ENCODE assay signal across 8 cellular contexts in the genomic region with DNA sequence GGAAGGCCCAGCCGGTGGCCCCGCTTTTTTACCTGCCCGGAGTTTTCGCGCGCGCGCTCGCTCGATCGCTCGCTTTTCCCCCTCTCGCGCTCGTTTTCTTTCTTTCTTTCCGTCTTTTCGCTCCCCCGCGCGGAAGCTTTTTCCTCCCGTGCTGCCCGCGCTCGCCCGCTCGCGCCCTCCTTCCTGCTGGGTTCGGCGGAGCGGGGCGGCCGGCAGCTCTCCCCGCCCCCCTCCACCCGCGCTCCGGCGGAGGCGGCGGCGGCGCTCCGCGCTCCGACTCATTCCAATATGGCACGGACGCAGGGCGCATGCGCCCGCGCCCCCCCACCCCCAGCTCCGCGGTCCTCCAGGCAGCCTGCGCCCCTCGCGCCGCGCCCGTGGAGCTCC. TPM values are rescaled to one million over a fixed set of nuclear protein-coding genes. Genes with fewer than 3 reads are reported as not detected.
A peak's percentile ranks its signal among the peaks of the same experiment; 100 is the strongest.
DNase-seq lines count a peak whose midpoint lies in the region; ATAC-seq lines count a peak whose summit lies in the region.

A gene with protein sequence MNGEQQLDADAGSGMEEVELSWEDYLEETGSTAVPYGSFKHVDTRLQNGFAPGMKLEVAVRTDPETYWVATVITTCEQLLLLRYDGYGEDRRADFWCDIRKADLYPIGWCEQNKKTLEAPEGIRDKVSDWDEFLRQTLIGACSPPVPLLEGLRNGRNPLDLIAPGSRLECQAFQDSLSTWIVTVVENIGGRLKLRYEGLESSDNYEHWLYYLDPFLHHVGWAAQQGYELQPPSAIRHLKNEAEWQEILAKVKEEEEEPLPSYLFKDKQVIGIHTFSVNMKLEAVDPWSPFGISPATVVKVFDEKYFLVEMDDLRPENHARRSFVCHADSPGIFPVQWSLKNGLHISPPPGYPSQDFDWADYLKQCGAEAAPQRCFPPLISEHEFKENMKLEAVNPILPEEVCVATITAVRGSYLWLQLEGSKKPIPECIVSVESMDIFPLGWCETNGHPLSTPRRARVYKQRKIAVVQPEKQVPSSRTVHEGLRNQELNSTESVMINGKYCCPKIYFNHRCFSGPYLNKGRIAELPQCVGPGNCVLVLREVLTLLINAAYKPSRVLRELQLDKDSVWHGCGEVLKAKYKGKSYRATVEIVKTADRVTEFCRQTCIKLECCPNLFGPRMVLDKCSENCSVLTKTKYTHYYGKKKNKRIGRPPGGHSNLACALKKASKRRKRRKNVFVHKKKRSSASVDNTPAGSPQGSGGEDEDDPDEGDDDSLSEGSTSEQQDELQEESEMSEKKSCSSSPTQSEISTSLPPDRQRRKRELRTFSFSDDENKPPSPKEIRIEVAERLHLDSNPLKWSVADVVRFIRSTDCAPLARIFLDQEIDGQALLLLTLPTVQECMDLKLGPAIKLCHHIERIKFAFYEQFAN (minus strand): TSS at position 290 of the 387 bp plus-strand sequence. CDS start 76,945 bp downstream, outside the sequence.

- H3K27ac ChIP-seq in effector memory CD4-positive, alpha-beta T cell (ENCODE audit: insufficient read depth, low read length, poor library complexity, severe bottlenecking) = peak within 1 kb of the TSS; percentile 90

- no peaks in the 10 kb centered on the region for H3K9me3 Mint-ChIP-seq in activated CD4-positive, alpha-beta memory T cell treated with anti-CD3 and anti-CD28 coated beads, Interleukin-2, amount 10 ng/mL, durations not matched to agents 7 days and 5 days
- no peaks in the 10 kb centered on the region for H3K9me3 Mint-ChIP-seq in memory B cell

- peak within 1 kb of the TSS; percentile 98 for H3K27ac Mint-ChIP-seq in activated CD4-positive, alpha-beta memory T cell treated with anti-CD3 and anti-CD28 coated beads, Interleukin-2, amount 10 ng/mL, durations not matched to agents 7 days and 5 days
- peak within 1 kb of the TSS; percentile 93 for H3K27ac Mint-ChIP-seq in memory B cell

- peak within 1 kb of the TSS; percentile 83 for H3K4me3 ChIP-seq in effector memory CD4-positive, alpha-beta T cell (ENCODE audit: insufficient read depth, low read depth, low read length, poor library complexity, severe bottlenecking)

- H3K4me1 Mint-ChIP-seq in activated CD4-positive, alpha-beta memory T cell treated with anti-CD3 and anti-CD28 coated beads, Interleukin-2, amount 10 ng/mL, durations not matched to agents 7 days and 5 days = peaks cover 38% of the 10 kb centered on the region
- peaks cover 31% of the 10 kb centered on the region for H3K4me1 Mint-ChIP-seq in memory B cell

- peaks cover 9% of the 10 kb centered on the region for H3K27me3 Mint-ChIP-seq in activated CD4-positive, alpha-beta memory T cell treated with anti-CD3 and anti-CD28 coated beads, Interleukin-2, amount 10 ng/mL, durations not matched to agents 7 days and 5 days
- H3K27me3 Mint-ChIP-seq in memory B cell = no peaks in the 10 kb centered on the region

- H3K9me3 ChIP-seq in effector memory CD4-positive, alpha-beta T cell (ENCODE audit: control insufficient read depth, low read length) = no peaks in the 10 kb centered on the region

- H3K27me3 ChIP-seq in effector memory CD4-positive, alpha-beta T cell (replicated peaks; ENCODE audit: control insufficient read depth, insufficient read depth, low read length, poor library complexity, severe bottlenecking) = no peaks in the 10 kb centered on the region

- CTCF ChIA-PET in activated CD4-positive, alpha-beta memory T cell treated with anti-CD3 and anti-CD28 coated beads, Interleukin-2, amount 10 ng/mL, durations not matched to agents 7 days and 5 days (lab: Charles Lee) = interaction anchor here (0.8 to 3.8 kb wide), 5 partner anchors 28 to 153 kb away, joined by 3 to 14 read pairs (median 3); no protein-coding TSS in a partner anchor

- peaks cover 6% of the 10 kb centered on the region for H3K36me3 Mint-ChIP-seq in activated CD4-positive, alpha-beta memory T cell treated with anti-CD3 and anti-CD28 coated beads, Interleukin-2, amount 10 ng/mL, durations not matched to agents 7 days and 5 days (ENCODE audit: low read depth)
- no peaks in the 10 kb centered on the region for H3K36me3 Mint-ChIP-seq in memory B cell

- H3K36me3 ChIP-seq in effector memory CD4-positive, alpha-beta T cell (ENCODE audit: control insufficient read depth, insufficient read depth, low read length) = no peaks in the 10 kb centered on the region

- DNase-seq in NCI-H146 (lab: John Stamatoyannopoulos, UW) (peak; percentile 68), NCI-H146 treated with DMSO at 0.1 percent for 48 hours (lab: John Stamatoyannopoulos, UW; ENCODE audit: unreplicated experiment) (no peak), NCI-H1930 (lab: John Stamatoyannopoulos, UW) (peak; percentile 23 to 73), memory B cell (ENCODE audit: low spot score in 2 of 2) (peak in 1 of 2 donors; percentile 67)
- peak; percentile 77 for DNase-seq in activated CD4-positive, alpha-beta memory T cell treated with anti-CD3 and anti-CD28 coated beads, Interleukin-2, amount 10 ng/mL, durations not matched to agents 7 days and 5 days
- peak; percentile 64 to 66 (median 64) for DNase-seq in effector memory CD4-positive, alpha-beta T cell
- DNase-seq in stimulated activated CD8-positive, alpha-beta memory T cell treated with anti-CD3 and anti-CD28 coated beads, Interleukin-12 subunit alpha, Interleukin-12 subunit beta, amount 100 ng/mL, for 24 hours (ENCODE audit: extremely low read depth) = peak; percentile 46

- POLR2A ChIA-PET in activated CD4-positive, alpha-beta memory T cell treated with anti-CD3 and anti-CD28 coated beads, Interleukin-2, amount 10 ng/mL, durations not matched to agents 7 days and 5 days (lab: Charles Lee) = interaction anchor here (0.6 to 5.1 kb wide), 24 partner anchors 8 to 846 kb away, joined by 3 to 72 read pairs (median 4); a partner anchor contains a TSS

- ATAC-seq in HG02623 (IDR thresholded peaks at IDR 0.05; ENCODE audit: unreplicated experiment) = peak; percentile 46
- peak; percentile 54 for ATAC-seq in memory B cell (ENCODE audit: low read depth)

- peak within 1 kb of the TSS; percentile 91 for H3K4me3 Mint-ChIP-seq in activated CD4-positive, alpha-beta memory T cell treated with anti-CD3 and anti-CD28 coated beads, Interleukin-2, amount 10 ng/mL, durations not matched to agents 7 days and 5 days
- peak within 1 kb of the TSS; percentile 96 for H3K4me3 Mint-ChIP-seq in memory B cell

- H3K4me1 ChIP-seq in effector memory CD4-positive, alpha-beta T cell (ENCODE audit: control insufficient read depth, insufficient read depth, low read length, poor library complexity, severe bottlenecking) = peaks cover 13% of the 10 kb centered on the region

RNA-seq across cellular contexts. Expression of the gene that starts here (rescaled TPM):
- 10 to 100 TPM; 28.7 to 30.0 TPM for total RNA-seq in activated CD4-positive, alpha-beta memory T cell treated with anti-CD3 and anti-CD28 coated beads, Interleukin-2, amount 10 ng/mL, durations not matched to agents 7 days and 5 days
